1 cellular context compared by ENCODE assay signal in genomic region chrX:154797006-154797405, GRCh38.
TF ChIP-seq lines count a peak whose summit lies in the region.

No MANE protein-coding gene starts in this region.

TF ChIP-seq in GM23338, 12 proteins besides CTCF, POLR2A, EP300 and RAD21 (continued from another document):
- TF ChIP-seq ZNF462 (CRISPR knock-in tag; IDR thresholded peaks at IDR 0.05) (no peak), EZH2phosphoT487 (IDR thresholded peaks at IDR 0.05; ENCODE audit: unreplicated experiment) (no peak)
